In genomic region chr1:24415334-24415909, GRCh38 we compare ENCODE assay signal across 1 cellular context.
TF ChIP-seq lines count a peak whose summit lies in the region.

TSS of gene NIPAL3 (plus strand) at chr1:24415802. CDS start at chr1:24419548, 3,746 bp downstream.

TF ChIP-seq in K562, 482 proteins besides CTCF, POLR2A, EP300 and RAD21 (continued from another document and continues in another):
- TF ChIP-seq SMARCC2 (IDR thresholded peaks at IDR 0.05; ENCODE audit: low read depth) (no peak), THAP12 (CRISPR knock-in tag; IDR thresholded peaks at IDR 0.05) (peak; percentile 36; the same call in 1 of the 2 replicates), TRIM28 (IDR thresholded peaks at IDR 0.05) (no peak), MTA1 (IDR thresholded peaks at IDR 0.05; ENCODE audit: borderline replicate concordance) (peak; percentile 74), CREM (IDR thresholded peaks at IDR 0.05; ENCODE audit: low read depth) (peak; percentile 90), POLR2G (IDR thresholded peaks at IDR 0.05; ENCODE audit: low read depth, low read length) (peak; percentile 42; the same call in 1 of the 2 replicates), JUND (IDR thresholded peaks at IDR 0.05; ENCODE audit: borderline replicate concordance, low read depth, low read length) (peak; percentile 46; the same call in 1 of the 2 replicates), JUND (tag; IDR thresholded peaks at IDR 0.05; ENCODE audit: borderline replicate concordance, low read depth, low read length) (peak; percentile 43; the same call in 1 of the 3 replicates), NFYB (IDR thresholded peaks at IDR 0.05; ENCODE audit: extremely low read depth, insufficient read length) (peak; percentile 90), BRCA1 (IDR thresholded peaks at IDR 0.05) (no peak), BRCA1 (CRISPR knock-in tag; IDR thresholded peaks at IDR 0.05) (no peak), JUN (IDR thresholded peaks at IDR 0.05; ENCODE audit: borderline replicate concordance, low read depth, low read length) (peak; percentile 4; the same call in 1 of the 2 replicates), JUN (CRISPR knock-in tag; IDR thresholded peaks at IDR 0.05; ENCODE audit: borderline replicate concordance) (no peak), RBFOX2 (IDR thresholded peaks at IDR 0.05; ENCODE audit: low read depth, low read length) (peak; percentile 52), CREB5 (CRISPR knock-in tag; IDR thresholded peaks at IDR 0.05) (no peak), NRF1 (conservative IDR thresholded peaks at IDR 0.05 in 1 of 2, IDR thresholded peaks at IDR 0.05 in 1 of 2) (peak; percentile 77 to 81), FOXK1 (CRISPR knock-in tag; IDR thresholded peaks at IDR 0.05; ENCODE audit: borderline replicate concordance) (no peak), TAF1 (IDR thresholded peaks at IDR 0.05; ENCODE audit: control insufficient read depth, extremely low read depth, insufficient read depth, low read length, severe bottlenecking) (peak; percentile 64), ZNF507 (tag; conservative IDR thresholded peaks at IDR 0.05) (no peak), BHLHE40 (IDR thresholded peaks at IDR 0.05; ENCODE audit: low read length) (peak; percentile 56), L3MBTL2 (IDR thresholded peaks at IDR 0.05) (peak; percentile 71), CC2D1A (IDR thresholded peaks at IDR 0.05) (peak; percentile 70), DPF2 (IDR thresholded peaks at IDR 0.05) (no peak), ZNF239 (CRISPR knock-in tag; IDR thresholded peaks at IDR 0.05) (no peak), MAFK (IDR thresholded peaks at IDR 0.05; ENCODE audit: low read length) (peak; percentile 8; the same call in 1 of the 2 replicates), NCOR1 (IDR thresholded peaks at IDR 0.05) (no peak), MECOM (CRISPR knock-in tag; IDR thresholded peaks at IDR 0.05) (no peak), FOXJ2 (tag; IDR thresholded peaks at IDR 0.05) (0 out of 2 replicates have a peak, but pooled peaks have one; percentile 43), ZNF644 (tag; IDR thresholded peaks at IDR 0.05; ENCODE audit: low read depth) (no peak), SRSF9 (IDR thresholded peaks at IDR 0.05; ENCODE audit: borderline replicate concordance, low read depth, low read length) (no peak), SOX6 (IDR thresholded peaks at IDR 0.05) (peak; percentile 56; the same call in 1 of the 2 replicates), RFX1 (IDR thresholded peaks at IDR 0.05) (no peak), ZSCAN32 (CRISPR knock-in tag; IDR thresholded peaks at IDR 0.05) (no peak), STAT5A (IDR thresholded peaks at IDR 0.05; ENCODE audit: borderline replicate concordance, low read length) (peak; percentile 8; the same call in 1 of the 2 replicates), NFATC3 (IDR thresholded peaks at IDR 0.05) (no peak), FOS (IDR thresholded peaks at IDR 0.05; ENCODE audit: extremely low read depth, insufficient read length) (peak; percentile 97), ZFP36 (IDR thresholded peaks at IDR 0.05; ENCODE audit: low read depth, low read length, partially characterized antibody) (peak; percentile 14), ETV1 (tag; conservative IDR thresholded peaks at IDR 0.05; ENCODE audit: low read depth) (peak; percentile 57; the same call in 1 of the 2 replicates), IRF2 (CRISPR knock-in tag; IDR thresholded peaks at IDR 0.05) (no peak), NR1H2 (CRISPR knock-in tag; IDR thresholded peaks at IDR 0.05) (no peak), GABPA (tag; conservative IDR thresholded peaks at IDR 0.05; ENCODE audit: low read depth) (peak; percentile 42; the same call in 1 of the 2 replicates), ZNF316 (IDR thresholded peaks at IDR 0.05) (no peak), ZNF639 (CRISPR knock-in tag; conservative IDR thresholded peaks at IDR 0.05 in 1 of 2, IDR thresholded peaks at IDR 0.05 in 1 of 2) (no peak), TEAD1 (CRISPR knock-in tag; IDR thresholded peaks at IDR 0.05) (peak in 1 of 2 experiments; percentile 67; a peak in 2 of 4 replicates), ZNF41 (CRISPR knock-in tag; conservative IDR thresholded peaks at IDR 0.05) (no peak), TAF9B (IDR thresholded peaks at IDR 0.05; ENCODE audit: partially characterized antibody) (no peak), MNT (conservative IDR thresholded peaks at IDR 0.05) (peak; percentile 35 to 74; a peak in 3 of 4 replicates), CTBP1 (IDR thresholded peaks at IDR 0.05; ENCODE audit: borderline replicate concordance) (peak; percentile 99), COPS2 (conservative IDR thresholded peaks at IDR 0.05) (no peak)
- TF ChIP-seq, protein P1, sequence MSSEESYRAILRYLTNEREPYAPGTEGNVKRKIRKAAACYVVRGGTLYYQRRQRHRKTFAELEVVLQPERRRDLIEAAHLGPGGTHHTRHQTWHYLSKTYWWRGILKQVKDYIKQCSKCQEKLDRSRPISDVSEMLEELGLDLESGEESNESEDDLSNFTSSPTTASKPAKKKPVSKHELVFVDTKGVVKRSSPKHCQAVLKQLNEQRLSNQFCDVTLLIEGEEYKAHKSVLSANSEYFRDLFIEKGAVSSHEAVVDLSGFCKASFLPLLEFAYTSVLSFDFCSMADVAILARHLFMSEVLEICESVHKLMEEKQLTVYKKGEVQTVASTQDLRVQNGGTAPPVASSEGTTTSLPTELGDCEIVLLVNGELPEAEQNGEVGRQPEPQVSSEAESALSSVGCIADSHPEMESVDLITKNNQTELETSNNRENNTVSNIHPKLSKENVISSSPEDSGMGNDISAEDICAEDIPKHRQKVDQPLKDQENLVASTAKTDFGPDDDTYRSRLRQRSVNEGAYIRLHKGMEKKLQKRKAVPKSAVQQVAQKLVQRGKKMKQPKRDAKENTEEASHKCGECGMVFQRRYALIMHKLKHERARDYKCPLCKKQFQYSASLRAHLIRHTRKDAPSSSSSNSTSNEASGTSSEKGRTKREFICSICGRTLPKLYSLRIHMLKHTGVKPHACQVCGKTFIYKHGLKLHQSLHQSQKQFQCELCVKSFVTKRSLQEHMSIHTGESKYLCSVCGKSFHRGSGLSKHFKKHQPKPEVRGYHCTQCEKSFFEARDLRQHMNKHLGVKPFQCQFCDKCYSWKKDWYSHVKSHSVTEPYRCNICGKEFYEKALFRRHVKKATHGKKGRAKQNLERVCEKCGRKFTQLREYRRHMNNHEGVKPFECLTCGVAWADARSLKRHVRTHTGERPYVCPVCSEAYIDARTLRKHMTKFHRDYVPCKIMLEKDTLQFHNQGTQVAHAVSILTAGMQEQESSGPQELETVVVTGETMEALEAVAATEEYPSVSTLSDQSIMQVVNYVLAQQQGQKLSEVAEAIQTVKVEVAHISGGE (CRISPR knock-in tag; IDR thresholded peaks at IDR 0.05), result no peak
- TF ChIP-seq, protein P2, sequence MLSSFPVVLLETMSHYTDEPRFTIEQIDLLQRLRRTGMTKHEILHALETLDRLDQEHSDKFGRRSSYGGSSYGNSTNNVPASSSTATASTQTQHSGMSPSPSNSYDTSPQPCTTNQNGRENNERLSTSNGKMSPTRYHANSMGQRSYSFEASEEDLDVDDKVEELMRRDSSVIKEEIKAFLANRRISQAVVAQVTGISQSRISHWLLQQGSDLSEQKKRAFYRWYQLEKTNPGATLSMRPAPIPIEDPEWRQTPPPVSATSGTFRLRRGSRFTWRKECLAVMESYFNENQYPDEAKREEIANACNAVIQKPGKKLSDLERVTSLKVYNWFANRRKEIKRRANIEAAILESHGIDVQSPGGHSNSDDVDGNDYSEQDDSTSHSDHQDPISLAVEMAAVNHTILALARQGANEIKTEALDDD (IDR thresholded peaks at IDR 0.05), result no peak
- TF ChIP-seq, protein P3, sequence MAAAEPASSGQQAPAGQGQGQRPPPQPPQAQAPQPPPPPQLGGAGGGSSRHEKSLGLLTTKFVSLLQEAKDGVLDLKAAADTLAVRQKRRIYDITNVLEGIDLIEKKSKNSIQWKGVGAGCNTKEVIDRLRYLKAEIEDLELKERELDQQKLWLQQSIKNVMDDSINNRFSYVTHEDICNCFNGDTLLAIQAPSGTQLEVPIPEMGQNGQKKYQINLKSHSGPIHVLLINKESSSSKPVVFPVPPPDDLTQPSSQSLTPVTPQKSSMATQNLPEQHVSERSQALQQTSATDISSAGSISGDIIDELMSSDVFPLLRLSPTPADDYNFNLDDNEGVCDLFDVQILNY (CRISPR knock-in tag; IDR thresholded peaks at IDR 0.05), result no peak
- TF ChIP-seq, protein P4, sequence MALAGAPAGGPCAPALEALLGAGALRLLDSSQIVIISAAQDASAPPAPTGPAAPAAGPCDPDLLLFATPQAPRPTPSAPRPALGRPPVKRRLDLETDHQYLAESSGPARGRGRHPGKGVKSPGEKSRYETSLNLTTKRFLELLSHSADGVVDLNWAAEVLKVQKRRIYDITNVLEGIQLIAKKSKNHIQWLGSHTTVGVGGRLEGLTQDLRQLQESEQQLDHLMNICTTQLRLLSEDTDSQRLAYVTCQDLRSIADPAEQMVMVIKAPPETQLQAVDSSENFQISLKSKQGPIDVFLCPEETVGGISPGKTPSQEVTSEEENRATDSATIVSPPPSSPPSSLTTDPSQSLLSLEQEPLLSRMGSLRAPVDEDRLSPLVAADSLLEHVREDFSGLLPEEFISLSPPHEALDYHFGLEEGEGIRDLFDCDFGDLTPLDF (CRISPR knock-in tag; IDR thresholded peaks at IDR 0.05), result 0 out of 2 replicates have a peak, but pooled peaks have one; percentile 26
- TF ChIP-seq, protein P5, sequence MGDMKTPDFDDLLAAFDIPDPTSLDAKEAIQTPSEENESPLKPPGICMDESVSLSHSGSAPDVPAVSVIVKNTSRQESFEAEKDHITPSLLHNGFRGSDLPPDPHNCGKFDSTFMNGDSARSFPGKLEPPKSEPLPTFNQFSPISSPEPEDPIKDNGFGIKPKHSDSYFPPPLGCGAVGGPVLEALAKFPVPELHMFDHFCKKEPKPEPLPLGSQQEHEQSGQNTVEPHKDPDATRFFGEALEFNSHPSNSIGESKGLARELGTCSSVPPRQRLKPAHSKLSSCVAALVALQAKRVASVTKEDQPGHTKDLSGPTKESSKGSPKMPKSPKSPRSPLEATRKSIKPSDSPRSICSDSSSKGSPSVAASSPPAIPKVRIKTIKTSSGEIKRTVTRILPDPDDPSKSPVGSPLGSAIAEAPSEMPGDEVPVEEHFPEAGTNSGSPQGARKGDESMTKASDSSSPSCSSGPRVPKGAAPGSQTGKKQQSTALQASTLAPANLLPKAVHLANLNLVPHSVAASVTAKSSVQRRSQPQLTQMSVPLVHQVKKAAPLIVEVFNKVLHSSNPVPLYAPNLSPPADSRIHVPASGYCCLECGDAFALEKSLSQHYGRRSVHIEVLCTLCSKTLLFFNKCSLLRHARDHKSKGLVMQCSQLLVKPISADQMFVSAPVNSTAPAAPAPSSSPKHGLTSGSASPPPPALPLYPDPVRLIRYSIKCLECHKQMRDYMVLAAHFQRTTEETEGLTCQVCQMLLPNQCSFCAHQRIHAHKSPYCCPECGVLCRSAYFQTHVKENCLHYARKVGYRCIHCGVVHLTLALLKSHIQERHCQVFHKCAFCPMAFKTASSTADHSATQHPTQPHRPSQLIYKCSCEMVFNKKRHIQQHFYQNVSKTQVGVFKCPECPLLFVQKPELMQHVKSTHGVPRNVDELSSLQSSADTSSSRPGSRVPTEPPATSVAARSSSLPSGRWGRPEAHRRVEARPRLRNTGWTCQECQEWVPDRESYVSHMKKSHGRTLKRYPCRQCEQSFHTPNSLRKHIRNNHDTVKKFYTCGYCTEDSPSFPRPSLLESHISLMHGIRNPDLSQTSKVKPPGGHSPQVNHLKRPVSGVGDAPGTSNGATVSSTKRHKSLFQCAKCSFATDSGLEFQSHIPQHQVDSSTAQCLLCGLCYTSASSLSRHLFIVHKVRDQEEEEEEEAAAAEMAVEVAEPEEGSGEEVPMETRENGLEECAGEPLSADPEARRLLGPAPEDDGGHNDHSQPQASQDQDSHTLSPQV (IDR thresholded peaks at IDR 0.05), result peak; percentile 48; the same call in 1 of the 2 replicates
